8 cellular contexts compared by ENCODE assay signal in the genomic region with DNA sequence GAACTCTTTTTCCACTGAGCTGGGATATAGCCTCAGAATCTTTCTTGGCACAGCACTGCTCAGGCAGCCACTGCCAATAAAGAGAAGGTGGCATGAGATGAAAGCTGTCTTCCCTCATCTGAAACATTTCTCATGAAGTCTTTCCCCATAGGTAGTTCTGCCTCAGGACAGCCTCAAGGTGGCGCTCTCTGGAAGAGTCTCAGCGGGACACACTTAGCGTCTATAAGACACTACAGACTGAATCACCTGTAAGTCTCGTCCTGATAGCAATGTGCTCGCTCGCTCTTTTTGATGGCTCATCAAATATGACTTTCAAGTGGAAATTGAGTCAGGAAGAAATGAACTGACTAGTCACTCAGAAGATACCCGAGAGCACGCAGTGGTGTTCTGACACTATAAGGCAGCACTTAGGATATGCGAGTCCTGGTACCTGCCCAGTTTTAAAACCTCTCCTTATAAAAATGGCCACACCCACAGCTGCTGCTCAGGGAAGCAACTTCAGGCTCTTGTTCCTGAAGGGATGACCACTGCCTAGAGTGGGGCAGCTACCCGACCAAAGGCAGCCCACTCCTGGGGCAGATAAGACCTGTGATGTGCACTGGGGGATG.
A peak's percentile ranks its signal among the peaks of the same experiment; 100 is the strongest.
DNase-seq lines count a peak whose midpoint lies in the region; ATAC-seq and TF ChIP-seq lines count a peak whose summit lies in the region.

No MANE protein-coding gene starts in this region.

- no peak overlapping the region for H3K9ac ChIP-seq in fibroblast of lung (ENCODE audit: insufficient read depth, low read length)

- no peak overlapping the region for H2AFZ ChIP-seq in fibroblast of lung (ENCODE audit: low read length)

- POLR2A ChIA-PET in activated CD4-positive, alpha-beta T cell treated with anti-CD3 and anti-CD28 coated beads, Interleukin-2, amount 10 ng/mL, durations not matched to agents 7 days and 5 days (lab: Charles Lee) = no interaction called here

- H3K4me2 ChIP-seq in fibroblast of lung (ENCODE audit: extremely low read depth, insufficient read depth, low read length) = no peak overlapping the region

- no peak overlapping the region for H3K27ac Mint-ChIP-seq in activated T-helper 1 cell treated with anti-CD3 and anti-CD28 coated beads, Interleukin-12 subunit alpha, Interleukin-12 subunit beta, Interleukin-2, Interleukin-4 antibody, amounts not matched to agents 30 ng/mL and 10 ng/mL and 1 ng/mL, durations not matched to agents 14 hours and 24 hours and 36 hours
- H3K27ac Mint-ChIP-seq in activated CD4-positive, alpha-beta T cell treated with anti-CD3 and anti-CD28 coated beads, Interleukin-2, amount 10 ng/mL, durations not matched to agents 7 days and 5 days = no peak overlapping the region
- no peak overlapping the region for H3K27ac Mint-ChIP-seq in progenitor cell of endocrine pancreas

- intact Hi-C loops in activated T-helper 1 cell treated with anti-CD3 and anti-CD28 coated beads, Interleukin-12 subunit alpha, Interleukin-12 subunit beta, Interleukin-2, Interleukin-4 antibody, amounts not matched to agents 30 ng/mL and 10 ng/mL and 1 ng/mL, durations not matched to agents 14 hours and 24 hours and 36 hours (cut with micrococcal nuclease) = loop anchor here (2.0 to 5.0 kb wide), 2 partner anchors 270 to 872 kb away; a partner anchor contains a TSS

- H3K27me3 Mint-ChIP-seq in activated T-helper 1 cell treated with anti-CD3 and anti-CD28 coated beads, Interleukin-12 subunit alpha, Interleukin-12 subunit beta, Interleukin-2, Interleukin-4 antibody, amounts not matched to agents 30 ng/mL and 10 ng/mL and 1 ng/mL, durations not matched to agents 14 hours and 24 hours and 36 hours (ENCODE audit: insufficient read depth) = no peaks in the 10 kb centered on the region
- no peaks in the 10 kb centered on the region for H3K27me3 Mint-ChIP-seq in activated CD4-positive, alpha-beta T cell treated with anti-CD3 and anti-CD28 coated beads, Interleukin-2, amount 10 ng/mL, durations not matched to agents 7 days and 5 days
- no peaks in the 10 kb centered on the region for H3K27me3 Mint-ChIP-seq in progenitor cell of endocrine pancreas

- H3K36me3 Mint-ChIP-seq in activated T-helper 1 cell treated with anti-CD3 and anti-CD28 coated beads, Interleukin-12 subunit alpha, Interleukin-12 subunit beta, Interleukin-2, Interleukin-4 antibody, amounts not matched to agents 30 ng/mL and 10 ng/mL and 1 ng/mL, durations not matched to agents 14 hours and 24 hours and 36 hours (ENCODE audit: low read depth) = peaks cover 19% of the 10 kb centered on the region
- H3K36me3 Mint-ChIP-seq in activated CD4-positive, alpha-beta T cell treated with anti-CD3 and anti-CD28 coated beads, Interleukin-2, amount 10 ng/mL, durations not matched to agents 7 days and 5 days (ENCODE audit: low read depth) = peaks cover 37% of the 10 kb centered on the region
- peaks cover 1% of the 10 kb centered on the region for H3K36me3 Mint-ChIP-seq in progenitor cell of endocrine pancreas (ENCODE audit: insufficient read depth)

- no peak overlapping the region for H3K4me3 Mint-ChIP-seq in activated T-helper 1 cell treated with anti-CD3 and anti-CD28 coated beads, Interleukin-12 subunit alpha, Interleukin-12 subunit beta, Interleukin-2, Interleukin-4 antibody, amounts not matched to agents 30 ng/mL and 10 ng/mL and 1 ng/mL, durations not matched to agents 14 hours and 24 hours and 36 hours
- no peak overlapping the region for H3K4me3 Mint-ChIP-seq in activated CD4-positive, alpha-beta T cell treated with anti-CD3 and anti-CD28 coated beads, Interleukin-2, amount 10 ng/mL, durations not matched to agents 7 days and 5 days
- H3K4me3 Mint-ChIP-seq in progenitor cell of endocrine pancreas (ENCODE audit: low read depth) = no peak overlapping the region

- no peaks in the 10 kb centered on the region for H3K79me2 ChIP-seq in fibroblast of lung (ENCODE audit: control insufficient read depth, insufficient read depth, low read length)

- H3K4me1 Mint-ChIP-seq in activated T-helper 1 cell treated with anti-CD3 and anti-CD28 coated beads, Interleukin-12 subunit alpha, Interleukin-12 subunit beta, Interleukin-2, Interleukin-4 antibody, amounts not matched to agents 30 ng/mL and 10 ng/mL and 1 ng/mL, durations not matched to agents 14 hours and 24 hours and 36 hours (ENCODE audit: low read depth) = peaks cover 25% of the 10 kb centered on the region
- H3K4me1 Mint-ChIP-seq in activated CD4-positive, alpha-beta T cell treated with anti-CD3 and anti-CD28 coated beads, Interleukin-2, amount 10 ng/mL, durations not matched to agents 7 days and 5 days = peaks cover 4% of the 10 kb centered on the region
- no peaks in the 10 kb centered on the region for H3K4me1 Mint-ChIP-seq in progenitor cell of endocrine pancreas (ENCODE audit: low read depth)

- ATAC-seq in GM21786 (IDR thresholded peaks at IDR 0.05; ENCODE audit: unreplicated experiment) (no peak), HG03139 (IDR thresholded peaks at IDR 0.05; ENCODE audit: unreplicated experiment) (no peak)

- no peaks in the 10 kb centered on the region for H3K27me3 ChIP-seq in fibroblast of lung (ENCODE audit: control insufficient read depth, insufficient read depth, low read length)

- peaks cover 11% of the 10 kb centered on the region for H3K9me3 Mint-ChIP-seq in activated T-helper 1 cell treated with anti-CD3 and anti-CD28 coated beads, Interleukin-12 subunit alpha, Interleukin-12 subunit beta, Interleukin-2, Interleukin-4 antibody, amounts not matched to agents 30 ng/mL and 10 ng/mL and 1 ng/mL, durations not matched to agents 14 hours and 24 hours and 36 hours
- H3K9me3 Mint-ChIP-seq in activated CD4-positive, alpha-beta T cell treated with anti-CD3 and anti-CD28 coated beads, Interleukin-2, amount 10 ng/mL, durations not matched to agents 7 days and 5 days = peaks cover 6% of the 10 kb centered on the region
- H3K9me3 Mint-ChIP-seq in progenitor cell of endocrine pancreas (ENCODE audit: low read depth) = no peaks in the 10 kb centered on the region

- DNase-seq in activated T-helper 1 cell treated with Interleukin-2 at 50 U/mL for 16 hours (ENCODE audit: low read depth) (peak; percentile 2), NCI-H128 (lab: John Stamatoyannopoulos, UW; ENCODE audit: unreplicated experiment) (peak; percentile 1), fibroblast of lung (ENCODE audit: low read depth in 2 of 2) (peak; percentile 40 to 57), progenitor cell of endocrine pancreas (ENCODE audit: low spot score, unreplicated experiment) (peak; percentile 39)
- no peak for DNase-seq in activated T-helper 1 cell treated with anti-CD3 and anti-CD28 coated beads, Interleukin-12 subunit alpha, Interleukin-12 subunit beta, Interleukin-2, Interleukin-4 antibody, amounts not matched to agents 30 ng/mL and 10 ng/mL and 1 ng/mL, durations not matched to agents 14 hours and 24 hours and 36 hours (ENCODE audit: low spot score)
- peak; percentile 62 for DNase-seq in activated CD4-positive, alpha-beta T cell treated with anti-CD3 and anti-CD28 coated beads, Interleukin-2, amount 10 ng/mL, durations not matched to agents 7 days and 5 days

- no peaks in the 10 kb centered on the region for H4K20me1 ChIP-seq in fibroblast of lung (ENCODE audit: control insufficient read depth, extremely low read depth, insufficient read depth, low read length)

- H3K9me3 ChIP-seq in fibroblast of lung (ENCODE audit: control insufficient read depth, insufficient read depth, low read depth, low read length) = no peaks in the 10 kb centered on the region

- CTCF ChIA-PET in activated CD4-positive, alpha-beta T cell treated with anti-CD3 and anti-CD28 coated beads, Interleukin-2, amount 10 ng/mL, durations not matched to agents 7 days and 5 days (lab: Charles Lee) = interaction anchor here (0.9 kb wide), 1 partner anchor 405 kb away, joined by 3 read pairs; no protein-coding TSS in a partner anchor

- TF ChIP-seq CTCF in fibroblast of lung (conservative IDR thresholded peaks at IDR 0.05 in 1 of 2, IDR thresholded peaks at IDR 0.05 in 1 of 2; ENCODE audit: low read depth in 1 of 2, low read length in 2 of 2) (peak; percentile 39 to 72), progenitor cell of endocrine pancreas (IDR thresholded peaks at IDR 0.05; ENCODE audit: unreplicated experiment) (peak; percentile 85)

- no peak overlapping the region for H3K4me3 ChIP-seq in fibroblast of lung (replicated peaks in 1 of 4; ENCODE audit: control extremely low read depth in 1 of 4, insufficient read depth in 1 of 4, low read depth in 3 of 4, low read length in 4 of 4)

- H3K4me1 ChIP-seq in fibroblast of lung (ENCODE audit: control insufficient read depth, extremely low read depth, insufficient read depth, low read length) = peaks cover 6% of the 10 kb centered on the region

- H3K36me3 ChIP-seq in fibroblast of lung (ENCODE audit: control insufficient read depth, insufficient read depth, low read length) = no peaks in the 10 kb centered on the region

- H3K27ac ChIP-seq in fibroblast of lung (ENCODE audit: insufficient read depth, low read length) = no peak overlapping the region
